ENCODE assay signal across 8 cellular contexts in the genomic region with DNA sequence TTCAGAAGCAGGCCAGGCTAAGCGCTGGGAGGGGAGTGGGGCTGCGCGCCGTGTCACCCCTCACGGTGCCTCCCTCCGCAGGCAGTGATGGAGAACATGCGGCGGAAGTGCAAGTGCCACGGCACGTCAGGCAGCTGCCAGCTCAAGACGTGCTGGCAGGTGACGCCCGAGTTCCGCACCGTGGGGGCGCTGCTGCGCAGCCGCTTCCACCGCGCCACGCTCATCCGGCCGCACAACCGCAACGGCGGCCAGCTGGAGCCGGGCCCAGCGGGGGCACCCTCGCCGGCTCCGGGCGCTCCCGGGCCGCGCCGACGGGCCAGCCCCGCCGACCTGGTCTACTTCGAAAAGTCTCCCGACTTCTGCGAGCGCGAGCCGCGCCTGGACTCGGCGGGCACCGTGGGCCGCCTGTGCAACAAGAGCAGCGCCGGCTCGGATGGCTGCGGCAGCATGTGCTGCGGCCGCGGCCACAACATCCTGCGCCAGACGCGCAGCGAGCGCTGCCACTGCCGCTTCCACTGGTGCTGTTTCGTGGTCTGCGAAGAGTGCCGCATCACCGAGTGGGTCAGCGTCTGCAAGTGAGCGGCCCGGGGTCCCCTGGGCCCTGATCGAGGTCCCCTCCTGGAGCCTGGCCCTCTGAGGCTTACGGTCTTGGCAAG. TPM values are rescaled to one million over a fixed set of nuclear protein-coding genes. Genes with fewer than 3 reads are reported as not detected.
A peak's percentile ranks its signal among the peaks of the same experiment; 100 is the strongest.
DNase-seq lines count a peak whose midpoint lies in the region; ATAC-seq and TF ChIP-seq lines count a peak whose summit lies in the region.

No MANE protein-coding gene starts in this region.

- H3K9me3 ChIP-seq in HUES64 (ENCODE audit: insufficient read depth, low read depth, low read length) (no peaks in the 10 kb centered on the region; the same call in 1 of the 2 replicates), ovary (no peaks in the 10 kb centered on the region), tibial artery (no peaks in the 10 kb centered on the region)

- H3K4me3 Mint-ChIP-seq in activated T-helper 17 cell treated with anti-CD3 and anti-CD28 coated beads, Interleukin-2, amount 50 U/mL, for 72 hours, result peak overlapping the region; percentile 85

- intact Hi-C loops in ovary (cut with DNase I) (no loop called here), tibial artery (cut with DNase I; ENCODE audit: low total_unique reads) (no loop called here)

- peak overlapping the region; percentile 95 for H3K27ac Mint-ChIP-seq in activated T-helper 17 cell treated with anti-CD3 and anti-CD28 coated beads, Interleukin-2, amount 50 U/mL, for 72 hours

- no peak overlapping the region for H3K9ac ChIP-seq in HUES64 (ENCODE audit: low read depth, low read length)

- DNase-seq in DMS153 treated with DMSO at 0.1 percent for 48 hours (lab: John Stamatoyannopoulos, UW; ENCODE audit: unreplicated experiment) (peak; percentile 41), RKO (ENCODE audit: low spot score) (peak; percentile 93), foreskin keratinocyte (peak in 1 of 2 donors; percentile 36), ovary (peak in 3 of 5 donors; percentile 57 to 72 (median 70)), tibial artery (no peak)

- H3K36me3 ChIP-seq in HUES64 (ENCODE audit: insufficient read depth, low read length) (no peaks in the 10 kb centered on the region), ovary (no peaks in the 10 kb centered on the region), tibial artery (no peaks in the 10 kb centered on the region)

- H3K4me1 ChIP-seq in HUES64 (ENCODE audit: insufficient read depth, low read length), result peaks cover 22% of the 10 kb centered on the region
- H3K4me1 ChIP-seq in foreskin keratinocyte, result peaks cover 32% of the 10 kb centered on the region
- H3K4me1 ChIP-seq in ovary (ENCODE audit: insufficient read depth), result peaks cover 5% of the 10 kb centered on the region
- peaks cover 0 to 32% (median 27%) of the 10 kb centered on the region in 4 donors for H3K4me1 ChIP-seq in tibial artery

- peaks cover 32% of the 10 kb centered on the region for H3K4me1 Mint-ChIP-seq in activated T-helper 17 cell treated with anti-CD3 and anti-CD28 coated beads, Interleukin-2, amount 50 U/mL, for 72 hours

- no peaks in the 10 kb centered on the region for H3K9me3 Mint-ChIP-seq in activated T-helper 17 cell treated with anti-CD3 and anti-CD28 coated beads, Interleukin-2, amount 50 U/mL, for 72 hours

- TF ChIP-seq EP300 in ovary (IDR thresholded peaks at IDR 0.05), result no peak

- peaks cover 100% of the 10 kb centered on the region for H3K27me3 ChIP-seq in HUES64 (ENCODE audit: insufficient read depth, low read length)
- H3K27me3 ChIP-seq in foreskin keratinocyte, result no peaks in the 10 kb centered on the region
- H3K27me3 ChIP-seq in ovary, result no peaks in the 10 kb centered on the region
- H3K27me3 ChIP-seq in tibial artery, result peaks cover 7 to 53% of the 10 kb centered on the region in 2 donors

- ATAC-seq in GM21423 (IDR thresholded peaks at IDR 0.05; ENCODE audit: unreplicated experiment), result peak; percentile 42
- ATAC-seq in activated T-helper 17 cell treated with anti-CD3 and anti-CD28 coated beads, Interleukin-2, amount 50 U/mL, for 72 hours (replicated peaks), result peak; percentile 61
- peak; percentile 22 for ATAC-seq in foreskin keratinocyte

- no peaks in the 10 kb centered on the region for H3K27me3 Mint-ChIP-seq in activated T-helper 17 cell treated with anti-CD3 and anti-CD28 coated beads, Interleukin-2, amount 50 U/mL, for 72 hours

- no peak for TF ChIP-seq POLR2A in ovary (IDR thresholded peaks at IDR 0.05)

- H3K27ac ChIP-seq in HUES64 (ENCODE audit: low read depth, low read length), result no peak overlapping the region
- no peak overlapping the region for H3K27ac ChIP-seq in foreskin keratinocyte
- H3K27ac ChIP-seq in ovary, result no peak overlapping the region
- H3K27ac ChIP-seq in tibial artery, result no peak overlapping the region

- 3% methylated on average over 72 of the region's 72 CpGs for WGBS in HUES64
- 1 to 2% (median 2%) methylated on average over 28 to 72 of the region's 72 CpGs for WGBS in ovary, 3 donors

- TF ChIP-seq CTCF in foreskin keratinocyte (conservative IDR thresholded peaks at IDR 0.05), result peak; percentile 72
- peak in 1 of 3 donors; percentile 12 for TF ChIP-seq CTCF in ovary (IDR thresholded peaks at IDR 0.05)
- peak; percentile 9 to 24 for TF ChIP-seq CTCF in tibial artery (IDR thresholded peaks at IDR 0.05)

- peaks cover 46% of the 10 kb centered on the region for H3K36me3 Mint-ChIP-seq in activated T-helper 17 cell treated with anti-CD3 and anti-CD28 coated beads, Interleukin-2, amount 50 U/mL, for 72 hours (ENCODE audit: low read depth)

- peak overlapping the region; percentile 40 for H3K4me3 ChIP-seq in HUES64 (ENCODE audit: low read length)
- peak overlapping the region; percentile 8 for H3K4me3 ChIP-seq in ovary
- peak overlapping the region; percentile 34 to 48 for H3K4me3 ChIP-seq in tibial artery

RNA-seq across cellular contexts. Expression of a gene that starts 12.2 kb away (rescaled TPM):
- polyA plus RNA-seq in HUES64 (2013, experiment 1 of 2), result not detected
- polyA plus RNA-seq in HUES64 (2013, experiment 2 of 2), result not detected
- 10 to 100 TPM in 1 of 2 donors, 1 to 10 TPM in 1; 1.0 to 49.8 TPM for total RNA-seq in activated T-helper 17 cell treated with anti-CD3 and anti-CD28 coated beads, Interleukin-2, amount 50 U/mL, for 72 hours
- 2.8 and 3.5 TPM in 2 replicates for total RNA-seq in foreskin keratinocyte
- polyA plus RNA-seq in foreskin keratinocyte, result 2.8 and 4.1 TPM in 2 replicates
- total RNA-seq in ovary, result 10 to 100 TPM in 1 of 7 donors, 1 to 10 TPM in 1, under 1 TPM in 1, not detected in 4; 0.27 to 12.4 (median 1.6) TPM
- polyA plus RNA-seq in ovary, result under 1 TPM; 0.04 to 0.13 TPM

RNA-seq across cellular contexts. Expression of a gene that starts 33.2 kb away (rescaled TPM):
- polyA plus RNA-seq in HUES64 (2013, experiment 1 of 2), result 0.20 TPM
- polyA plus RNA-seq in HUES64 (2013, experiment 2 of 2), result 0.25 TPM
- under 1 TPM in 1 of 2 donors, not detected in 1; 0.29 TPM for total RNA-seq in activated T-helper 17 cell treated with anti-CD3 and anti-CD28 coated beads, Interleukin-2, amount 50 U/mL, for 72 hours
- total RNA-seq in foreskin keratinocyte (not detected in 2 replicates), ovary (1 to 10 TPM; 1.1 to 4.5 (median 2.0) TPM)
- polyA plus RNA-seq in foreskin keratinocyte (not detected in 2 replicates), ovary (1 to 10 TPM in 1 of 2 donors, under 1 TPM in 1; 0.13 to 2.9 TPM)

Comparison
In these comparisons a context has a peak if more than half of its experiments do, and no peak if none do; other contexts are left out.
1. DNase-seq: peak in DMS153 treated with DMSO at 0.1 percent for 48 hours (single experiment), RKO (single experiment) and ovary (3 of 5); none in tibial artery (0 of 2).
2. Peak in every context shown above with its lines, with median percentiles within 50 percentile points of each other: ATAC-seq and H3K4me3 ChIP-seq.